18 cellular contexts compared by ENCODE assay signal in genomic region chr4:1041936-1042330, GRCh38. TPM values are rescaled to one million over a fixed set of nuclear protein-coding genes. Genes with fewer than 3 reads are reported as not detected.
DNase-seq lines count a peak whose midpoint lies in the region; ATAC-seq, FAIRE-seq and TF ChIP-seq lines count a peak whose summit lies in the region.
"Had no signal": no experiment of that assay in that cellular context is flagged by ENCODE, and none has a peak within 500 bp of the region (broad histone marks: within the 10 kb centered on the region; RNA-seq: fewer than 3 reads in every experiment).

No MANE protein-coding gene starts in this region.

- H4K20me1 ChIP-seq in HCT116 (ENCODE audit: insufficient read depth): no peaks in the 10 kb centered on the region
- no peaks in the 10 kb centered on the region for H4K20me1 ChIP-seq in astrocyte (ENCODE audit: insufficient read depth, low read length)
- H4K20me1 ChIP-seq in smooth muscle cell (ENCODE audit: low read depth): no peaks in the 10 kb centered on the region

- BruUV-seq in HCT116 (replicated peaks; lab: Mats Ljungman, UMichigan): no TSS peak

- no peaks in the 10 kb centered on the region for H3K9me2 ChIP-seq in HCT116 (ENCODE audit: insufficient read depth)

- 93% methylated on average over 8 of the region's 8 CpGs for WGBS in smooth muscle cell (ENCODE audit: low lambda C conversion rate)

- peak overlapping the region; percentile 65 for H3K27ac ChIP-seq in HCT116 (ENCODE audit: low read depth, low read length)
- H3K27ac ChIP-seq in astrocyte (ENCODE audit: low read depth, low read length): peak overlapping the region; percentile 50
- no peak overlapping the region for H3K27ac ChIP-seq in kidney (ENCODE audit: low read depth in 2 of 2, low read length in 2 of 2)
- no peak overlapping the region for H3K27ac ChIP-seq in stomach smooth muscle (ENCODE audit: low read length)
- no peak overlapping the region for H3K27ac ChIP-seq in smooth muscle cell (ENCODE audit: low read depth)
- H3K27ac ChIP-seq: gastrocnemius medialis, pancreas, spleen had no signal

- RAD21 ChIA-PET in HCT116 (lab: Charles Lee; ENCODE audit: low non-redundant PET in 1 of 2, low total read pairs in 2 of 2, uncharacterized antibody in 2 of 2, unreplicated experiment in 2 of 2): no interaction called here

- H3K79me2 ChIP-seq in HCT116 (ENCODE audit: insufficient read depth, low read length) (no peaks in the 10 kb centered on the region), astrocyte (ENCODE audit: insufficient read depth, low read length) (no peaks in the 10 kb centered on the region), smooth muscle cell (ENCODE audit: low read depth) (no peaks in the 10 kb centered on the region)

- no peaks in the 10 kb centered on the region for H3K27me3 ChIP-seq in HCT116 (ENCODE audit: insufficient read depth, low read length)
- no peaks in the 10 kb centered on the region for H3K27me3 ChIP-seq in astrocyte (ENCODE audit: insufficient read depth, low read length)
- peaks cover 28 to 44% of the 10 kb centered on the region in 2 donors for H3K27me3 ChIP-seq in stomach smooth muscle (ENCODE audit: control insufficient read depth in 1 of 2, insufficient read depth in 2 of 2, low read length in 2 of 2)
- no peaks in the 10 kb centered on the region for H3K27me3 ChIP-seq in smooth muscle cell (ENCODE audit: low read depth)
- H3K27me3 ChIP-seq: pancreas had no signal

- POLR2A ChIA-PET in HCT116 (lab: Charles Lee): no interaction called here

- H3K4me3 ChIP-seq in HCT116 (replicated peaks in 1 of 2; ENCODE audit: low read depth in 1 of 2, low read length in 2 of 2) (peak overlapping the region in 1 of 2 experiments; percentile 33; a peak in 1 of 4 replicates), astrocyte (ENCODE audit: insufficient read depth, low read depth, low read length) (peak overlapping the region; percentile 40), kidney (ENCODE audit: low read length in 2 of 2) (no peak overlapping the region), stomach smooth muscle (ENCODE audit: low read length in 2 of 2) (peak overlapping the region; percentile 40 to 43), smooth muscle cell (no peak overlapping the region)
- H3K4me3 ChIP-seq: gastrocnemius medialis, pancreas, spleen had no signal

- intact Hi-C loops in HCT116 (cut with micrococcal nuclease): no loop called here
- intact Hi-C loops in kidney (cut with DNase I): no loop called here

- TF ChIP-seq POLR2A in HCT116 (IDR thresholded peaks at IDR 0.05; ENCODE audit: borderline replicate concordance, extremely low read depth, insufficient read depth, insufficient read length): no peak

- H3K4me3 Mint-ChIP-seq in astrocyte (ENCODE audit: unreplicated experiment): no peak overlapping the region
- H3K4me3 Mint-ChIP-seq: activated B cell treated with CpG ODN at 0.5 μM for 24 hours; activated CD8-positive, alpha-beta memory T cell treated with anti-CD3 and anti-CD28 coated beads, Interleukin-2, amount 10 ng/mL, durations not matched to agents 7 days and 5 days had no signal

- FAIRE-seq in astrocyte (lab: Jason Lieb, UNC) (no peak), kidney (lab: Jason Lieb, UNC) (no peak)
- FAIRE-seq: GM12891, pancreas had no signal

- H3K36me3 Mint-ChIP-seq in astrocyte (ENCODE audit: low read depth, unreplicated experiment): peaks cover 1% of the 10 kb centered on the region

- H3K4me2 ChIP-seq in HCT116 (ENCODE audit: low read length): peak overlapping the region; percentile 69
- H3K4me2 ChIP-seq in astrocyte (ENCODE audit: low read length): peak overlapping the region; percentile 79
- H3K4me2 ChIP-seq in smooth muscle cell: no peak overlapping the region

- ATAC-seq in HCT116: no peak
- ATAC-seq: activated CD8-positive, alpha-beta memory T cell treated with anti-CD3 and anti-CD28 coated beads, Interleukin-2, amount 10 ng/mL, durations not matched to agents 7 days and 5 days; gastrocnemius medialis; pancreas; stimulated activated naive CD8-positive, alpha-beta T cell treated with anti-CD3 and anti-CD28 coated beads, Interleukin-15, Interleukin-2, amounts not matched to agents 100 U/mL and 50 U/mL, for 24 hours had no signal

- peaks cover 18% of the 10 kb centered on the region for H3K4me1 Mint-ChIP-seq in astrocyte (ENCODE audit: low read depth, unreplicated experiment)
- H3K4me1 Mint-ChIP-seq: activated B cell treated with CpG ODN at 0.5 μM for 24 hours; activated CD8-positive, alpha-beta memory T cell treated with anti-CD3 and anti-CD28 coated beads, Interleukin-2, amount 10 ng/mL, durations not matched to agents 7 days and 5 days had no signal

- H3K4me1 ChIP-seq in HCT116 (ENCODE audit: control insufficient read depth in 1 of 2, insufficient read depth in 2 of 2, low read length in 2 of 2) (peaks cover 58 to 83% of the 10 kb centered on the region in 2 experiments), astrocyte (ENCODE audit: insufficient read depth, low read length) (peaks cover 54% of the 10 kb centered on the region), kidney (ENCODE audit: control insufficient read depth in 1 of 2, insufficient read depth in 1 of 2, low read depth in 1 of 2, low read length in 2 of 2) (peaks cover 0 to 11% of the 10 kb centered on the region in 2 donors), stomach smooth muscle (ENCODE audit: control insufficient read depth, insufficient read depth, low read length) (peaks cover 42% of the 10 kb centered on the region), smooth muscle cell (ENCODE audit: low read depth) (peaks cover 24% of the 10 kb centered on the region)

- no peaks in the 10 kb centered on the region for H3K27me3 Mint-ChIP-seq in astrocyte (ENCODE audit: low read depth, unreplicated experiment)

- DNase-seq in HCT116 (ENCODE audit: low read depth, low spot score): no peak
- DNase-seq in astrocyte (ENCODE audit: low read depth): no peak
- peak; percentile 76 for DNase-seq in kidney
- no peak for DNase-seq in smooth muscle cell (lab: John Stamatoyannopoulos, UW; ENCODE audit: unreplicated experiment)
- no peak for DNase-seq in Kasumi-1 (lab: John Stamatoyannopoulos, UW)
- DNase-seq in NCI-H187 (lab: John Stamatoyannopoulos, UW): no peak
- DNase-seq: activated B cell treated with CpG ODN at 0.5 μM for 24 hours; activated CD8-positive, alpha-beta memory T cell treated with anti-CD3 and anti-CD28 coated beads, Interleukin-2, amount 10 ng/mL, durations not matched to agents 7 days and 5 days; activated naive CD4-positive, alpha-beta T cell treated with Interleukin-2 at 50 U/mL for 16 hours; gastrocnemius medialis; mesendoderm; NCI-H1930; NCI-H510A; spleen; stimulated activated naive CD8-positive, alpha-beta T cell treated with anti-CD3 and anti-CD28 coated beads, Interleukin-15, Interleukin-2, amounts not matched to agents 100 U/mL and 50 U/mL, for 24 hours had no signal

- CTCF ChIA-PET in HCT116 (lab: Charles Lee): no interaction called here

- no peaks in the 10 kb centered on the region for H3K9me3 Mint-ChIP-seq in astrocyte (ENCODE audit: unreplicated experiment)
- H3K9me3 Mint-ChIP-seq: activated B cell treated with CpG ODN at 0.5 μM for 24 hours had no signal

- no peak for TF ChIP-seq RAD21 in HCT116 (IDR thresholded peaks at IDR 0.05; ENCODE audit: low read depth)

- H3F3A ChIP-seq in smooth muscle cell (ENCODE audit: low read depth): no peaks in the 10 kb centered on the region

- H2AFZ ChIP-seq in HCT116 (ENCODE audit: low read depth, low read length, poor library complexity, severe bottlenecking) (peak overlapping the region; percentile 16), astrocyte (ENCODE audit: low read depth, low read length) (peak overlapping the region; percentile 79), smooth muscle cell (ENCODE audit: low read depth) (no peak overlapping the region)

- TF ChIP-seq CTCF in HCT116 (IDR thresholded peaks at IDR 0.05 in 2 of 3, conservative IDR thresholded peaks at IDR 0.05 in 1 of 3; ENCODE audit: borderline replicate concordance in 1 of 3, insufficient read depth in 1 of 3, low read depth in 2 of 3, low read length in 2 of 3) (no peak), astrocyte (IDR thresholded peaks at IDR 0.05; ENCODE audit: insufficient read depth, low read depth, low read length) (no peak), kidney (IDR thresholded peaks at IDR 0.05; ENCODE audit: borderline replicate concordance, extremely low read depth, insufficient read depth) (no peak), smooth muscle cell (IDR thresholded peaks at IDR 0.05; ENCODE audit: borderline replicate concordance, insufficient read depth, poor library complexity, severe bottlenecking) (no peak)

- peak overlapping the region; percentile 53 for H3K27ac Mint-ChIP-seq in astrocyte (ENCODE audit: unreplicated experiment)
- H3K27ac Mint-ChIP-seq: activated B cell treated with CpG ODN at 0.5 μM for 24 hours; activated CD8-positive, alpha-beta memory T cell treated with anti-CD3 and anti-CD28 coated beads, Interleukin-2, amount 10 ng/mL, durations not matched to agents 7 days and 5 days had no signal

- H3K9ac ChIP-seq in HCT116 (ENCODE audit: low read length) (peak overlapping the region; percentile 41; the same call in 1 of the 2 replicates), astrocyte (ENCODE audit: low read length) (peak overlapping the region; percentile 26), kidney (ENCODE audit: low read length in 2 of 2) (peak overlapping the region in 1 of 2 donors; percentile 16), stomach smooth muscle (ENCODE audit: low read length in 2 of 2) (no peak overlapping the region), smooth muscle cell (ENCODE audit: low read depth) (no peak overlapping the region)

- H3K9me3 ChIP-seq in HCT116 (ENCODE audit: control insufficient read depth in 1 of 2, insufficient read depth in 1 of 2, low read depth in 1 of 2, low read length in 2 of 2): no peaks in the 10 kb centered on the region
- H3K9me3 ChIP-seq in astrocyte (ENCODE audit: insufficient read depth, low read depth, low read length): no peaks in the 10 kb centered on the region
- H3K9me3 ChIP-seq in kidney (ENCODE audit: control insufficient read depth in 1 of 2, low read length in 2 of 2): no peaks in the 10 kb centered on the region
- H3K9me3 ChIP-seq in stomach smooth muscle (ENCODE audit: control insufficient read depth in 2 of 2, low read length in 2 of 2): no peaks in the 10 kb centered on the region
- H3K9me3 ChIP-seq in smooth muscle cell (replicated peaks; ENCODE audit: low read depth): no peaks in the 10 kb centered on the region
- H3K9me3 ChIP-seq: gastrocnemius medialis, pancreas, spleen had no signal

- no peaks in the 10 kb centered on the region for H3K36me3 ChIP-seq in HCT116 (ENCODE audit: control insufficient read depth in 1 of 2, insufficient read depth in 2 of 2, low read length in 2 of 2)
- no peaks in the 10 kb centered on the region for H3K36me3 ChIP-seq in astrocyte (ENCODE audit: insufficient read depth, low read length)
- H3K36me3 ChIP-seq in kidney (ENCODE audit: control insufficient read depth in 1 of 2, insufficient read depth in 2 of 2, low read length in 2 of 2): no peaks in the 10 kb centered on the region
- no peaks in the 10 kb centered on the region for H3K36me3 ChIP-seq in stomach smooth muscle (ENCODE audit: control insufficient read depth in 2 of 2, insufficient read depth in 2 of 2, low read length in 2 of 2)
- H3K36me3 ChIP-seq in smooth muscle cell (ENCODE audit: low read depth): no peaks in the 10 kb centered on the region
- H3K36me3 ChIP-seq: gastrocnemius medialis, pancreas, spleen had no signal

RNA-seq across cellular contexts. Expression of gene FGFRL1, which starts 30.5 kb away (rescaled TPM):
- 91.1 TPM for total RNA-seq in HCT116 (2021; ENCODE audit: unreplicated experiment)
- 75.9 and 100 TPM in 2 replicates for polyA plus RNA-seq in HCT116 (2012)
- 64.2 and 64.9 TPM in 2 replicates for total RNA-seq in astrocyte
- 25.5 TPM for total RNA-seq in kidney
- polyA plus RNA-seq in kidney (ENCODE audit: insufficient read depth, low read depth, low replicate concordance): 22.0 TPM
- total RNA-seq in smooth muscle cell: 11.7 and 16.1 TPM in 2 replicates
- polyA plus RNA-seq in smooth muscle cell: 29.6 and 30.7 TPM in 2 replicates

RNA-seq across cellular contexts. Expression of gene SLC26A1, which starts 48.7 kb away (rescaled TPM):
- total RNA-seq in HCT116 (2021; ENCODE audit: unreplicated experiment): 0.22 TPM
- polyA plus RNA-seq in HCT116 (2012): 4.4 and 5.6 TPM in 2 replicates
- 0.34 and 0.38 TPM in 2 replicates for total RNA-seq in astrocyte
- total RNA-seq in kidney: 2.9 TPM
- polyA plus RNA-seq in kidney (ENCODE audit: insufficient read depth, low read depth, low replicate concordance): 10.2 TPM
- 0.67 TPM in 1 of 2 replicates, not detected in the other for total RNA-seq in smooth muscle cell
- polyA plus RNA-seq in smooth muscle cell: 1.6 and 1.7 TPM in 2 replicates
- total RNA-seq: activated B cell treated with CpG ODN at 0.5 μM for 24 hours; activated CD8-positive, alpha-beta memory T cell treated with anti-CD3 and anti-CD28 coated beads, Interleukin-2, amount 10 ng/mL, durations not matched to agents 7 days and 5 days had no signal

RNA-seq across cellular contexts. Expression of gene IDUA, which starts 55.1 kb away (rescaled TPM):
- total RNA-seq in HCT116 (2021; ENCODE audit: unreplicated experiment) (28.2 TPM), astrocyte (20.5 and 27.0 TPM in 2 replicates), kidney (58.5 TPM), smooth muscle cell (6.3 and 9.6 TPM in 2 replicates)
- polyA plus RNA-seq in HCT116 (2012): 22.3 and 26.0 TPM in 2 replicates
- polyA plus RNA-seq in kidney (ENCODE audit: insufficient read depth, low read depth, low replicate concordance) (11.9 TPM), smooth muscle cell (47.4 and 49.9 TPM in 2 replicates)

Comparison
In these comparisons a context has a peak if more than half of its experiments do, and no peak if none do; other contexts are left out.
1. H3K27ac ChIP-seq: peak in HCT116 (single experiment) and astrocyte (single experiment); none in kidney (0 of 2), stomach smooth muscle (single experiment) and smooth muscle cell (single experiment).
2. H3K4me3 ChIP-seq: peak in astrocyte (single experiment) and stomach smooth muscle (2 of 2); none in kidney (0 of 2) and smooth muscle cell (single experiment).
3. H3K9ac ChIP-seq: peak in HCT116 (single experiment) and astrocyte (single experiment); none in stomach smooth muscle (0 of 2) and smooth muscle cell (single experiment).